ENCODE assay signal across 24 cellular contexts in the genomic region with DNA sequence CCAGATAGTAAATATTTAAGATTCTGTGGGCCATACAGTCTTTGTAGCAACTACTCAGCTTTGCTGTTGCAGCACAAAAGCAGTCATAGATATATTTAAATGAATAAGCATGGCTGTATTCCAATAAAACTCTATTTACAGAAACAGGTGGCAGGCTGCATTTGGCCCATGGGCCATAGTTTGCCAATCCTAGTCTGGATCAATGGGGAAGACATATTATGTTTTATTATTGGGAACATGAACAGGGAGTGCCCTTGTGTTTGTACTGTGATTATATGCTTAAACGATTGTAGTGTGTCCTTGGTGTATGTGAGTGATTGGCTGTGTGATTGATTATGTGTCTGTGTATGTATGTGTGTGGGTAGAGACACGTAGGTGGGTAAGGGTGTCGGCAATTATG. TPM values are rescaled to one million over a fixed set of nuclear protein-coding genes. Genes with fewer than 3 reads are reported as not detected.
"Had no signal": no experiment of that assay in that cellular context is flagged by ENCODE, and none has a peak within 500 bp of the region (broad histone marks: within the 10 kb centered on the region; RNA-seq: fewer than 3 reads in every experiment).

No MANE protein-coding gene starts in this region.

- H3K27ac ChIP-seq: colonic mucosa, epithelial cell of prostate, gastrocnemius medialis, heart left ventricle, hepatocyte, lower lobe of right lung, ovary, psoas muscle, sigmoid colon, spleen, testis, tibial artery, upper lobe of left lung, uterus had no signal

- ATAC-seq: gastrocnemius medialis had no signal

- H3K36me3 ChIP-seq: colonic mucosa, gastrocnemius medialis, heart left ventricle, lower lobe of right lung, ovary, upper lobe of left lung, uterus had no signal

- H3K4me1 ChIP-seq: colonic mucosa, heart left ventricle, lower lobe of right lung, sigmoid colon, spleen, testis, tibial artery, upper lobe of left lung, uterus had no signal

- DNase-seq: gastrocnemius medialis, natural killer cell, occipital lobe, sigmoid colon had no signal

- H3K9me3 ChIP-seq: colonic mucosa, gastrocnemius medialis, lower lobe of right lung, ovary, psoas muscle, sigmoid colon, testis, tibial artery, uterus had no signal

- H3K4me3 ChIP-seq: colonic mucosa, gastrocnemius medialis, heart left ventricle, hepatocyte, lower lobe of right lung, ovary, psoas muscle, sigmoid colon, spleen, testis, tibial artery, upper lobe of left lung, uterus had no signal

RNA-seq across cellular contexts. Expression of gene CCL27, which starts 12.0 kb away (rescaled TPM):
- total RNA-seq: colonic mucosa, endodermal cell, glomerular endothelial cell, hepatocyte, kidney epithelial cell, left cardiac atrium, left ventricle myocardium superior, lower lobe of right lung, mesenteric fat pad, natural killer cell, renal cortical epithelial cell, sigmoid colon, skeletal muscle tissue, uterus had no signal

RNA-seq across cellular contexts. Expression of gene CCL19, which starts 16.6 kb away (rescaled TPM):
- total RNA-seq: endodermal cell, gastrocnemius medialis, glomerular endothelial cell, hepatocyte, kidney epithelial cell, mesenteric fat pad, natural killer cell, occipital lobe, psoas muscle, renal cortical epithelial cell, skeletal muscle tissue, testis had no signal

RNA-seq across cellular contexts. Expression of gene CCL21, which starts 35.5 kb away (rescaled TPM):
- total RNA-seq: endodermal cell, hepatocyte, kidney epithelial cell, natural killer cell, occipital lobe, renal cortical epithelial cell had no signal
